1 cellular context compared by ENCODE assay signal in the genomic region with DNA sequence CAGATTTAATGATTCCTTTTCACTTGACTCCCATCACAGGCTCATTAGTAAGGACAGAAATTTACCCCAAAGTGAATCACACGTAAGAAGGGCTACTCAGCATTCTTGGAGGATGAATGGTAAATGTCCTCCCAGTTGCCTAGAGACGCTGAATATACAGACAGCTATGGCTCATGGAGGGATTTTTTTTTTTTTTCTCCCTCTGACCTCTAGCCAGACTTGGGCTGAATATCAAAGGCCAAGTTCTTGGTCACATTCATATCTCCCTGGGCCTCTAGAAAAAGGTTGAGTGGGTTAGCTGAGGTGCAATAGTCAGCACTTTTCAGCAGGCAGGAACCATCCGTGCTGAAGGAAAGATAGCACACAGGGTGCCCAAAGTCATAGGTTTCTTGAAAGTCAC.
A peak's percentile ranks its signal among the peaks of the same experiment; 100 is the strongest.
TF ChIP-seq lines count a peak whose summit lies in the region.

No MANE protein-coding gene starts in this region.

TF ChIP-seq in HepG2, 621 proteins besides CTCF, POLR2A, EP300 and RAD21 (continued from another document):
- TF ChIP-seq MED1 (CRISPR knock-in tag; IDR thresholded peaks at IDR 0.05) = peak; percentile 53; the same call in 1 of the 2 replicates
- TF ChIP-seq, protein P1, sequence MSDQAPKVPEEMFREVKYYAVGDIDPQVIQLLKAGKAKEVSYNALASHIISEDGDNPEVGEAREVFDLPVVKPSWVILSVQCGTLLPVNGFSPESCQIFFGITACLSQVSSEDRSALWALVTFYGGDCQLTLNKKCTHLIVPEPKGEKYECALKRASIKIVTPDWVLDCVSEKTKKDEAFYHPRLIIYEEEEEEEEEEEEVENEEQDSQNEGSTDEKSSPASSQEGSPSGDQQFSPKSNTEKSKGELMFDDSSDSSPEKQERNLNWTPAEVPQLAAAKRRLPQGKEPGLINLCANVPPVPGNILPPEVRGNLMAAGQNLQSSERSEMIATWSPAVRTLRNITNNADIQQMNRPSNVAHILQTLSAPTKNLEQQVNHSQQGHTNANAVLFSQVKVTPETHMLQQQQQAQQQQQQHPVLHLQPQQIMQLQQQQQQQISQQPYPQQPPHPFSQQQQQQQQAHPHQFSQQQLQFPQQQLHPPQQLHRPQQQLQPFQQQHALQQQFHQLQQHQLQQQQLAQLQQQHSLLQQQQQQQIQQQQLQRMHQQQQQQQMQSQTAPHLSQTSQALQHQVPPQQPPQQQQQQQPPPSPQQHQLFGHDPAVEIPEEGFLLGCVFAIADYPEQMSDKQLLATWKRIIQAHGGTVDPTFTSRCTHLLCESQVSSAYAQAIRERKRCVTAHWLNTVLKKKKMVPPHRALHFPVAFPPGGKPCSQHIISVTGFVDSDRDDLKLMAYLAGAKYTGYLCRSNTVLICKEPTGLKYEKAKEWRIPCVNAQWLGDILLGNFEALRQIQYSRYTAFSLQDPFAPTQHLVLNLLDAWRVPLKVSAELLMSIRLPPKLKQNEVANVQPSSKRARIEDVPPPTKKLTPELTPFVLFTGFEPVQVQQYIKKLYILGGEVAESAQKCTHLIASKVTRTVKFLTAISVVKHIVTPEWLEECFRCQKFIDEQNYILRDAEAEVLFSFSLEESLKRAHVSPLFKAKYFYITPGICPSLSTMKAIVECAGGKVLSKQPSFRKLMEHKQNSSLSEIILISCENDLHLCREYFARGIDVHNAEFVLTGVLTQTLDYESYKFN (CRISPR knock-in tag; conservative IDR thresholded peaks at IDR 0.05) = peak; percentile 62
- no peak for TF ChIP-seq MYC (CRISPR knock-in tag; IDR thresholded peaks at IDR 0.05; ENCODE audit: borderline replicate concordance)
- TF ChIP-seq ZBTB38 (CRISPR knock-in tag; IDR thresholded peaks at IDR 0.05) = no peak
- no peak for TF ChIP-seq ZSCAN25 (CRISPR knock-in tag; IDR thresholded peaks at IDR 0.05)
- TF ChIP-seq ZNF33B (CRISPR knock-in tag; IDR thresholded peaks at IDR 0.05) = no peak
- TF ChIP-seq ZNF12 (CRISPR knock-in tag; IDR thresholded peaks at IDR 0.05) = no peak
- TF ChIP-seq, protein P2, sequence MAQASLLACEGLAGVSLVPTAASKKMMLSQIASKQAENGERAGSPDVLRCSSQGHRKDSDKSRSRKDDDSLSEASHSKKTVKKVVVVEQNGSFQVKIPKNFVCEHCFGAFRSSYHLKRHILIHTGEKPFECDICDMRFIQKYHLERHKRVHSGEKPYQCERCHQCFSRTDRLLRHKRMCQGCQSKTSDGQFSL (CRISPR knock-in tag; IDR thresholded peaks at IDR 0.05) = no peak
- peak; percentile 100 for TF ChIP-seq SKI (IDR thresholded peaks at IDR 0.05; ENCODE audit: partially characterized antibody)
- no peak for TF ChIP-seq ZNF674 (CRISPR knock-in tag; IDR thresholded peaks at IDR 0.05; ENCODE audit: low read depth)
- no peak for TF ChIP-seq ZNF720 (CRISPR knock-in tag; IDR thresholded peaks at IDR 0.05)
- TF ChIP-seq ZNF143 (CRISPR knock-in tag; IDR thresholded peaks at IDR 0.05) = no peak
- no peak for TF ChIP-seq ARHGAP35 (CRISPR knock-in tag; IDR thresholded peaks at IDR 0.05; ENCODE audit: borderline replicate concordance)
- no peak for TF ChIP-seq SOX6 (IDR thresholded peaks at IDR 0.05)
- peak; percentile 45 for TF ChIP-seq SOX6 (CRISPR knock-in tag; IDR thresholded peaks at IDR 0.05)
- no peak for TF ChIP-seq GABPB1 (CRISPR knock-in tag; IDR thresholded peaks at IDR 0.05)
- no peak for TF ChIP-seq JUNB (CRISPR knock-in tag; IDR thresholded peaks at IDR 0.05; ENCODE audit: borderline replicate concordance)
- TF ChIP-seq ZNF766 (CRISPR knock-in tag; IDR thresholded peaks at IDR 0.05; ENCODE audit: borderline replicate concordance) = no peak
- TF ChIP-seq ARID2 (CRISPR knock-in tag; IDR thresholded peaks at IDR 0.05; ENCODE audit: borderline replicate concordance) = no peak
- TF ChIP-seq IKZF4 (CRISPR knock-in tag; IDR thresholded peaks at IDR 0.05; ENCODE audit: borderline replicate concordance, low read depth, not compliant biosample characterization) = no peak
- TF ChIP-seq GATAD2A (CRISPR knock-in tag; IDR thresholded peaks at IDR 0.05) = 0 out of 2 replicates have a peak, but pooled peaks have one; percentile 17
- TF ChIP-seq, protein P3, sequence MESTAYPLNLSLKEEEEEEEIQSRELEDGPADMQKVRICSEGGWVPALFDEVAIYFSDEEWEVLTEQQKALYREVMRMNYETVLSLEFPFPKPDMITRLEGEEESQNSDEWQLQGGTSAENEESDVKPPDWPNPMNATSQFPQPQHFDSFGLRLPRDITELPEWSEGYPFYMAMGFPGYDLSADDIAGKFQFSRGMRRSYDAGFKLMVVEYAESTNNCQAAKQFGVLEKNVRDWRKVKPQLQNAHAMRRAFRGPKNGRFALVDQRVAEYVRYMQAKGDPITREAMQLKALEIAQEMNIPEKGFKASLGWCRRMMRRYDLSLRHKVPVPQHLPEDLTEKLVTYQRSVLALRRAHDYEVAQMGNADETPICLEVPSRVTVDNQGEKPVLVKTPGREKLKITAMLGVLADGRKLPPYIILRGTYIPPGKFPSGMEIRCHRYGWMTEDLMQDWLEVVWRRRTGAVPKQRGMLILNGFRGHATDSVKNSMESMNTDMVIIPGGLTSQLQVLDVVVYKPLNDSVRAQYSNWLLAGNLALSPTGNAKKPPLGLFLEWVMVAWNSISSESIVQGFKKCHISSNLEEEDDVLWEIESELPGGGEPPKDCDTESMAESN (CRISPR knock-in tag; conservative IDR thresholded peaks at IDR 0.05) = no peak
- TF ChIP-seq ZNF10 (CRISPR knock-in tag; IDR thresholded peaks at IDR 0.05; ENCODE audit: borderline replicate concordance, low read depth) = no peak
- TF ChIP-seq ZNF549 (CRISPR knock-in tag; IDR thresholded peaks at IDR 0.05) = no peak
- no peak for TF ChIP-seq ZFY (CRISPR knock-in tag; IDR thresholded peaks at IDR 0.05)
- TF ChIP-seq THYN1 (CRISPR knock-in tag; IDR thresholded peaks at IDR 0.05; ENCODE audit: borderline replicate concordance, low read depth) = no peak
- TF ChIP-seq HNRNPUL1 (IDR thresholded peaks at IDR 0.05; ENCODE audit: low read depth, low read length) = no peak
- no peak for TF ChIP-seq DPF2 (CRISPR knock-in tag; IDR thresholded peaks at IDR 0.05; ENCODE audit: borderline replicate concordance, low read depth)
- no peak for TF ChIP-seq ATF7 (IDR thresholded peaks at IDR 0.05)
- TF ChIP-seq ATF7 (CRISPR knock-in tag; IDR thresholded peaks at IDR 0.05) = no peak
- TF ChIP-seq, protein P4, sequence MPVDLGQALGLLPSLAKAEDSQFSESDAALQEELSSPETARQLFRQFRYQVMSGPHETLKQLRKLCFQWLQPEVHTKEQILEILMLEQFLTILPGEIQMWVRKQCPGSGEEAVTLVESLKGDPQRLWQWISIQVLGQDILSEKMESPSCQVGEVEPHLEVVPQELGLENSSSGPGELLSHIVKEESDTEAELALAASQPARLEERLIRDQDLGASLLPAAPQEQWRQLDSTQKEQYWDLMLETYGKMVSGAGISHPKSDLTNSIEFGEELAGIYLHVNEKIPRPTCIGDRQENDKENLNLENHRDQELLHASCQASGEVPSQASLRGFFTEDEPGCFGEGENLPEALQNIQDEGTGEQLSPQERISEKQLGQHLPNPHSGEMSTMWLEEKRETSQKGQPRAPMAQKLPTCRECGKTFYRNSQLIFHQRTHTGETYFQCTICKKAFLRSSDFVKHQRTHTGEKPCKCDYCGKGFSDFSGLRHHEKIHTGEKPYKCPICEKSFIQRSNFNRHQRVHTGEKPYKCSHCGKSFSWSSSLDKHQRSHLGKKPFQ (CRISPR knock-in tag; IDR thresholded peaks at IDR 0.05; ENCODE audit: insufficient replicate concordance) = no peak
- TF ChIP-seq PAF1 (CRISPR knock-in tag; IDR thresholded peaks at IDR 0.05) = no peak
- no peak for TF ChIP-seq SOX5 (CRISPR knock-in tag; IDR thresholded peaks at IDR 0.05; ENCODE audit: borderline replicate concordance)
- TF ChIP-seq RFX1 (IDR thresholded peaks at IDR 0.05) = peak; percentile 86
- peak; percentile 96 to 98 for TF ChIP-seq MAFK (conservative IDR thresholded peaks at IDR 0.05 in 1 of 2, IDR thresholded peaks at IDR 0.05 in 1 of 2; ENCODE audit: low read length in 2 of 2)
- TF ChIP-seq NBN (conservative IDR thresholded peaks at IDR 0.05) = no peak
- TF ChIP-seq NCOA2 (CRISPR knock-in tag; IDR thresholded peaks at IDR 0.05) = no peak
- TF ChIP-seq RXRA (CRISPR knock-in tag; IDR thresholded peaks at IDR 0.05) = peak; percentile 79; the same call in 1 of the 2 replicates
- no peak for TF ChIP-seq NRL (CRISPR knock-in tag; IDR thresholded peaks at IDR 0.05; ENCODE audit: borderline replicate concordance)
- TF ChIP-seq, protein P5, sequence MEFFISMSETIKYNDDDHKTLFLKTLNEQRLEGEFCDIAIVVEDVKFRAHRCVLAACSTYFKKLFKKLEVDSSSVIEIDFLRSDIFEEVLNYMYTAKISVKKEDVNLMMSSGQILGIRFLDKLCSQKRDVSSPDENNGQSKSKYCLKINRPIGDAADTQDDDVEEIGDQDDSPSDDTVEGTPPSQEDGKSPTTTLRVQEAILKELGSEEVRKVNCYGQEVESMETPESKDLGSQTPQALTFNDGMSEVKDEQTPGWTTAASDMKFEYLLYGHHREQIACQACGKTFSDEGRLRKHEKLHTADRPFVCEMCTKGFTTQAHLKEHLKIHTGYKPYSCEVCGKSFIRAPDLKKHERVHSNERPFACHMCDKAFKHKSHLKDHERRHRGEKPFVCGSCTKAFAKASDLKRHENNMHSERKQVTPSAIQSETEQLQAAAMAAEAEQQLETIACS (CRISPR knock-in tag; IDR thresholded peaks at IDR 0.05) = no peak
- TF ChIP-seq ZNF75D (CRISPR knock-in tag; IDR thresholded peaks at IDR 0.05; ENCODE audit: borderline replicate concordance) = no peak
- TF ChIP-seq, protein P6, sequence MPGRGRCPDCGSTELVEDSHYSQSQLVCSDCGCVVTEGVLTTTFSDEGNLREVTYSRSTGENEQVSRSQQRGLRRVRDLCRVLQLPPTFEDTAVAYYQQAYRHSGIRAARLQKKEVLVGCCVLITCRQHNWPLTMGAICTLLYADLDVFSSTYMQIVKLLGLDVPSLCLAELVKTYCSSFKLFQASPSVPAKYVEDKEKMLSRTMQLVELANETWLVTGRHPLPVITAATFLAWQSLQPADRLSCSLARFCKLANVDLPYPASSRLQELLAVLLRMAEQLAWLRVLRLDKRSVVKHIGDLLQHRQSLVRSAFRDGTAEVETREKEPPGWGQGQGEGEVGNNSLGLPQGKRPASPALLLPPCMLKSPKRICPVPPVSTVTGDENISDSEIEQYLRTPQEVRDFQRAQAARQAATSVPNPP (CRISPR knock-in tag; IDR thresholded peaks at IDR 0.05) = no peak
- TF ChIP-seq FLYWCH1 (CRISPR knock-in tag; IDR thresholded peaks at IDR 0.05) = no peak
- TF ChIP-seq ZNF296 (CRISPR knock-in tag; conservative IDR thresholded peaks at IDR 0.05) = no peak
- TF ChIP-seq FOSL2 (CRISPR knock-in tag; IDR thresholded peaks at IDR 0.05) = peak; percentile 66
- TF ChIP-seq CREB1 (IDR thresholded peaks at IDR 0.05) = no peak
- TF ChIP-seq CREB1 (CRISPR knock-in tag; IDR thresholded peaks at IDR 0.05) = peak; percentile 25; the same call in 1 of the 2 replicates
- no peak for TF ChIP-seq FOXM1 (CRISPR knock-in tag; IDR thresholded peaks at IDR 0.05)
- TF ChIP-seq, protein P7, sequence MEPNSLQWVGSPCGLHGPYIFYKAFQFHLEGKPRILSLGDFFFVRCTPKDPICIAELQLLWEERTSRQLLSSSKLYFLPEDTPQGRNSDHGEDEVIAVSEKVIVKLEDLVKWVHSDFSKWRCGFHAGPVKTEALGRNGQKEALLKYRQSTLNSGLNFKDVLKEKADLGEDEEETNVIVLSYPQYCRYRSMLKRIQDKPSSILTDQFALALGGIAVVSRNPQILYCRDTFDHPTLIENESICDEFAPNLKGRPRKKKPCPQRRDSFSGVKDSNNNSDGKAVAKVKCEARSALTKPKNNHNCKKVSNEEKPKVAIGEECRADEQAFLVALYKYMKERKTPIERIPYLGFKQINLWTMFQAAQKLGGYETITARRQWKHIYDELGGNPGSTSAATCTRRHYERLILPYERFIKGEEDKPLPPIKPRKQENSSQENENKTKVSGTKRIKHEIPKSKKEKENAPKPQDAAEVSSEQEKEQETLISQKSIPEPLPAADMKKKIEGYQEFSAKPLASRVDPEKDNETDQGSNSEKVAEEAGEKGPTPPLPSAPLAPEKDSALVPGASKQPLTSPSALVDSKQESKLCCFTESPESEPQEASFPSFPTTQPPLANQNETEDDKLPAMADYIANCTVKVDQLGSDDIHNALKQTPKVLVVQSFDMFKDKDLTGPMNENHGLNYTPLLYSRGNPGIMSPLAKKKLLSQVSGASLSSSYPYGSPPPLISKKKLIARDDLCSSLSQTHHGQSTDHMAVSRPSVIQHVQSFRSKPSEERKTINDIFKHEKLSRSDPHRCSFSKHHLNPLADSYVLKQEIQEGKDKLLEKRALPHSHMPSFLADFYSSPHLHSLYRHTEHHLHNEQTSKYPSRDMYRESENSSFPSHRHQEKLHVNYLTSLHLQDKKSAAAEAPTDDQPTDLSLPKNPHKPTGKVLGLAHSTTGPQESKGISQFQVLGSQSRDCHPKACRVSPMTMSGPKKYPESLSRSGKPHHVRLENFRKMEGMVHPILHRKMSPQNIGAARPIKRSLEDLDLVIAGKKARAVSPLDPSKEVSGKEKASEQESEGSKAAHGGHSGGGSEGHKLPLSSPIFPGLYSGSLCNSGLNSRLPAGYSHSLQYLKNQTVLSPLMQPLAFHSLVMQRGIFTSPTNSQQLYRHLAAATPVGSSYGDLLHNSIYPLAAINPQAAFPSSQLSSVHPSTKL (CRISPR knock-in tag; IDR thresholded peaks at IDR 0.05) = peak; percentile 75
- no peak for TF ChIP-seq ZNF589 (CRISPR knock-in tag; conservative IDR thresholded peaks at IDR 0.05)
- TF ChIP-seq EEA1 (CRISPR knock-in tag; IDR thresholded peaks at IDR 0.05; ENCODE audit: borderline replicate concordance) = no peak
- peak; percentile 40; the same call in 1 of the 2 replicates for TF ChIP-seq BHLHE40 (IDR thresholded peaks at IDR 0.05; ENCODE audit: low read length)
- TF ChIP-seq ZNF777 (CRISPR knock-in tag; IDR thresholded peaks at IDR 0.05) = no peak
- no peak for TF ChIP-seq ZNF709 (CRISPR knock-in tag; IDR thresholded peaks at IDR 0.05)
- no peak for TF ChIP-seq ZNF839 (CRISPR knock-in tag; IDR thresholded peaks at IDR 0.05; ENCODE audit: borderline replicate concordance)
- TF ChIP-seq, protein P8, sequence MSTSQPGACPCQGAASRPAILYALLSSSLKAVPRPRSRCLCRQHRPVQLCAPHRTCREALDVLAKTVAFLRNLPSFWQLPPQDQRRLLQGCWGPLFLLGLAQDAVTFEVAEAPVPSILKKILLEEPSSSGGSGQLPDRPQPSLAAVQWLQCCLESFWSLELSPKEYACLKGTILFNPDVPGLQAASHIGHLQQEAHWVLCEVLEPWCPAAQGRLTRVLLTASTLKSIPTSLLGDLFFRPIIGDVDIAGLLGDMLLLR (CRISPR knock-in tag; IDR thresholded peaks at IDR 0.05) = no peak
- TF ChIP-seq ZNF816 (CRISPR knock-in tag; IDR thresholded peaks at IDR 0.05; ENCODE audit: borderline replicate concordance) = no peak
TF ChIP-seq in HepG2: peak in this region for 45.
